14 cellular contexts compared by ENCODE assay signal in genomic region chr2:105557515-105557914, GRCh38.
DNase-seq lines count a peak whose midpoint lies in the region; ATAC-seq, FAIRE-seq and TF ChIP-seq lines count a peak whose summit lies in the region.
"Had no signal": no experiment of that assay in that cellular context is flagged by ENCODE, and none has a peak within 500 bp of the region (broad histone marks: within the 10 kb centered on the region; RNA-seq: fewer than 3 reads in every experiment).

No MANE protein-coding gene starts in this region.

- intact Hi-C loops in breast epithelium (cut with DNase I; ENCODE audit: low total_unique reads), result no loop called here
- intact Hi-C loops in MCF 10A (cut with micrococcal nuclease), result no loop called here
- intact Hi-C loops in upper lobe of right lung (cut with DNase I), result no loop called here

- no peaks in the 10 kb centered on the region for H3K36me3 ChIP-seq in breast epithelium
- no peaks in the 10 kb centered on the region for H3K36me3 ChIP-seq in upper lobe of right lung

- H3K27ac ChIP-seq in breast epithelium (peak overlapping the region in 1 of 2 donors; percentile 68), cingulate gyrus (ENCODE audit: low read depth, low read length) (peak overlapping the region; percentile 10), upper lobe of right lung (no peak overlapping the region)
- H3K27ac ChIP-seq: KMS-11 had no signal

- POLR2A ChIA-PET in MCF 10A (lab: Yijun Ruan, JAX), result no interaction called here

- no peak for TF ChIP-seq CTCF in breast epithelium (IDR thresholded peaks at IDR 0.05)
- no peak for TF ChIP-seq CTCF in MCF 10A (IDR thresholded peaks at IDR 0.05; ENCODE audit: unreplicated experiment)
- TF ChIP-seq CTCF in upper lobe of right lung (IDR thresholded peaks at IDR 0.05), result no peak

- no peak for FAIRE-seq in RCC 7860 (lab: Jason Lieb, UNC)
- FAIRE-seq: A204.1, H54 had no signal

- CTCF ChIA-PET in MCF 10A (lab: Yijun Ruan, JAX), result interaction anchor here (0.7 to 1.3 kb wide), 2 partner anchors 9 to 196 kb away, joined by 3 read pairs; no protein-coding TSS in a partner anchor

- H3K4me1 Mint-ChIP-seq in MCF 10A (ENCODE audit: insufficient read depth, unreplicated experiment), result no peaks in the 10 kb centered on the region
- H3K4me1 Mint-ChIP-seq in activated T-cell treated with anti-CD3 and anti-CD28 coated beads, Interleukin-2, amount 50 U/mL, for 72 hours (ENCODE audit: low read depth), result no peaks in the 10 kb centered on the region

- no peaks in the 10 kb centered on the region for H3K9me3 Mint-ChIP-seq in MCF 10A (ENCODE audit: unreplicated experiment)
- no peaks in the 10 kb centered on the region for H3K9me3 Mint-ChIP-seq in activated T-cell treated with anti-CD3 and anti-CD28 coated beads, Interleukin-2, amount 50 U/mL, for 72 hours

- H3K27me3 ChIP-seq in breast epithelium (no peaks in the 10 kb centered on the region), upper lobe of right lung (no peaks in the 10 kb centered on the region)

- no peak overlapping the region for H3K27ac Mint-ChIP-seq in MCF 10A (ENCODE audit: low read depth, unreplicated experiment)
- no peak overlapping the region for H3K27ac Mint-ChIP-seq in activated T-cell treated with anti-CD3 and anti-CD28 coated beads, Interleukin-2, amount 50 U/mL, for 72 hours

- H3K4me3 ChIP-seq in breast epithelium (peak overlapping the region in 2 of 3 donors; percentile 4 to 51), upper lobe of right lung (no peak overlapping the region)

- peak; percentile 47 for ATAC-seq in upper lobe of right lung
- ATAC-seq in activated T-cell treated with anti-CD3 and anti-CD28 coated beads, Interleukin-2, amount 50 U/mL, for 72 hours (replicated peaks in 1 of 2), result no peak

- DNase-seq in breast epithelium (ENCODE audit: low spot score in 2 of 2), result no peak
- no peak for DNase-seq in MCF 10A (ENCODE audit: unreplicated experiment)
- peak; percentile 40 for DNase-seq in islet precursor cell
- DNase-seq in upper lobe of right lung, result no peak
- DNase-seq in stimulated activated CD4-positive, alpha-beta T cell treated with anti-CD3 and anti-CD28 coated beads, Interleukin-12 subunit alpha, Interleukin-12 subunit beta, amount 100 ng/mL, for 4 hours, result no peak
- no peak for DNase-seq in RCC 7860 (ENCODE audit: low spot score)
- DNase-seq in activated T-cell treated with anti-CD3 and anti-CD28 coated beads, Interleukin-2, amount 50 U/mL, for 72 hours, result no peak
- DNase-seq: NCI-H1105 treated with DMSO at 0.1 percent for 48 hours, NCI-H187, NCI-H748 treated with DMSO at 0.1 percent for 48 hours had no signal

- no TSS peak for BruUV-seq in MCF 10A (replicated peaks; lab: Mats Ljungman, UMichigan)

- no peak overlapping the region for H3K4me3 Mint-ChIP-seq in MCF 10A (ENCODE audit: unreplicated experiment)
- H3K4me3 Mint-ChIP-seq in activated T-cell treated with anti-CD3 and anti-CD28 coated beads, Interleukin-2, amount 50 U/mL, for 72 hours, result no peak overlapping the region

- TF ChIP-seq POLR2A in breast epithelium (IDR thresholded peaks at IDR 0.05), result no peak

- H3K4me1 ChIP-seq in breast epithelium (peaks cover 0 to 5% of the 10 kb centered on the region in 2 donors), upper lobe of right lung (peaks cover 5% of the 10 kb centered on the region)

- H3K36me3 Mint-ChIP-seq in MCF 10A (ENCODE audit: insufficient read depth, unreplicated experiment), result peaks cover 4% of the 10 kb centered on the region
- no peaks in the 10 kb centered on the region for H3K36me3 Mint-ChIP-seq in activated T-cell treated with anti-CD3 and anti-CD28 coated beads, Interleukin-2, amount 50 U/mL, for 72 hours (ENCODE audit: insufficient read depth in 2 of 2)

- no peaks in the 10 kb centered on the region for H3K9me3 ChIP-seq in breast epithelium
- no peaks in the 10 kb centered on the region for H3K9me3 ChIP-seq in upper lobe of right lung

- peaks cover 82% of the 10 kb centered on the region for H3K27me3 Mint-ChIP-seq in MCF 10A (ENCODE audit: insufficient read depth, unreplicated experiment)
- peaks cover 49% of the 10 kb centered on the region for H3K27me3 Mint-ChIP-seq in activated T-cell treated with anti-CD3 and anti-CD28 coated beads, Interleukin-2, amount 50 U/mL, for 72 hours (ENCODE audit: low read depth)
